In genomic region chr9:8725635-8726034, GRCh38 we compare ENCODE assay signal across 16 cellular contexts.
A peak's percentile ranks its signal among the peaks of the same experiment; 100 is the strongest.
DNase-seq lines count a peak whose midpoint lies in the region; ATAC-seq and TF ChIP-seq lines count a peak whose summit lies in the region.
"Had no signal": no experiment of that assay in that cellular context is flagged by ENCODE, and none has a peak within 500 bp of the region (broad histone marks: within the 10 kb centered on the region; RNA-seq: fewer than 3 reads in every experiment).

No MANE protein-coding gene starts in this region.

- H2BK15ac ChIP-seq in IMR-90 (ENCODE audit: low read depth, low read length) (no peak overlapping the region), neuronal stem cell (ENCODE audit: low read length) (no peak overlapping the region)

- no peak overlapping the region for H3K56ac ChIP-seq in IMR-90 (ENCODE audit: extremely low read depth, insufficient read depth, low read length)

- H2AK5ac ChIP-seq in IMR-90 (ENCODE audit: low read depth, low read length) (no peak overlapping the region), neuronal stem cell (ENCODE audit: low read depth, low read length) (no peak overlapping the region)

- intact Hi-C loops in IMR-90 (cut with micrococcal nuclease): no loop called here

- TF ChIP-seq RAD21 in IMR-90 (IDR thresholded peaks at IDR 0.05; ENCODE audit: low read length): no peak

- H3K4me1 ChIP-seq in IMR-90 (ENCODE audit: control insufficient read depth, insufficient read depth, low read length) (no peaks in the 10 kb centered on the region), neuronal stem cell (ENCODE audit: control insufficient read depth in 2 of 2, insufficient read depth in 1 of 2, low read depth in 1 of 2, low read length in 2 of 2) (peaks cover 0 to 6% of the 10 kb centered on the region in 2 donors), MM.1S (ENCODE audit: low read length) (no peaks in the 10 kb centered on the region)
- H3K4me1 ChIP-seq: BLaER1, Caco-2, HAP-1 had no signal

- H2BK5ac ChIP-seq in IMR-90 (ENCODE audit: low read depth, low read length, poor library complexity, severe bottlenecking) (no peak overlapping the region), neuronal stem cell (ENCODE audit: low read length) (no peak overlapping the region)

- H3K14ac ChIP-seq in IMR-90 (replicated peaks; ENCODE audit: low read depth, low read length) (no peak overlapping the region), neuronal stem cell (ENCODE audit: low read length) (peak overlapping the region; percentile 56)

- TF ChIP-seq CTCF in IMR-90 (conservative IDR thresholded peaks at IDR 0.05; ENCODE audit: low read depth, low read length) (no peak), brain microvascular endothelial cell (IDR thresholded peaks at IDR 0.05; ENCODE audit: low read depth, low read length, missing control alignments) (no peak), omental fat pad (IDR thresholded peaks at IDR 0.05) (no peak), MM.1S (IDR thresholded peaks at IDR 0.05; ENCODE audit: low read length) (no peak)

- H3K36me3 ChIP-seq in IMR-90 (ENCODE audit: control insufficient read depth, insufficient read depth, low read length) (no peaks in the 10 kb centered on the region), neuronal stem cell (replicated peaks in 1 of 2; ENCODE audit: control insufficient read depth in 2 of 2, insufficient read depth in 2 of 2, low read length in 2 of 2) (peaks cover 0 to 4% of the 10 kb centered on the region in 2 donors), brain microvascular endothelial cell (replicated peaks) (no peaks in the 10 kb centered on the region), MM.1S (replicated peaks; ENCODE audit: insufficient read depth, low read length) (no peaks in the 10 kb centered on the region)
- H3K36me3 ChIP-seq: BLaER1, HAP-1 had no signal

- H4K8ac ChIP-seq in IMR-90 (ENCODE audit: low read depth in 2 of 2, low read length in 2 of 2) (no peak overlapping the region), neuronal stem cell (ENCODE audit: low read depth, low read length) (no peak overlapping the region)

- peak; percentile 54; the same call in 1 of the 2 replicates for ATAC-seq in IMR-90 (ENCODE audit: low read depth)
- no peak for ATAC-seq in omental fat pad (ENCODE audit: low FRiP score)

- no peak overlapping the region for H2BK12ac ChIP-seq in neuronal stem cell (ENCODE audit: low read length)

- H3K23ac ChIP-seq in IMR-90 (ENCODE audit: low read depth, low read length) (no peak overlapping the region), neuronal stem cell (ENCODE audit: low read depth, low read length, poor library complexity) (no peak overlapping the region)

- no TSS peak for BruUV-seq in IMR-90 (replicated peaks; lab: Mats Ljungman, UMichigan)

- H3K9me3 ChIP-seq in IMR-90 (ENCODE audit: control insufficient read depth, insufficient read depth, low read length) (peaks cover under 1% of the 10 kb centered on the region; the same call in 1 of the 2 replicates), neuronal stem cell (replicated peaks in 1 of 2; ENCODE audit: control insufficient read depth in 2 of 2, insufficient read depth in 1 of 2, low read depth in 1 of 2, low read length in 2 of 2) (no peaks in the 10 kb centered on the region), MM.1S (replicated peaks; ENCODE audit: insufficient read depth, low read length) (no peaks in the 10 kb centered on the region)
- H3K9me3 ChIP-seq: BLaER1, Caco-2, HAP-1 had no signal

- DNase-seq in IMR-90 (no peak), astrocyte of the hippocampus (ENCODE audit: low read depth, low spot score) (peak; percentile 15), kidney tubule cell (ENCODE audit: low spot score) (peak; percentile 33), neuronal stem cell (ENCODE audit: low spot score) (no peak), brain microvascular endothelial cell (no peak), omental fat pad (ENCODE audit: low spot score) (no peak), MM.1S (no peak), DMS53 treated with DMSO at 0.1 percent for 48 hours (lab: John Stamatoyannopoulos, UW; ENCODE audit: unreplicated experiment) (no peak)
- DNase-seq: 8988T; AML-193; Caco-2; CD8-positive, alpha-beta memory T cell; GF-D8; HFFc6 had no signal

- no CpG with 5 or more reads among the region's 1 CpG for WGBS in IMR-90 (ENCODE audit: extremely low coverage in 2 of 2, insufficient read length in 1 of 2), 2 experiments
- WGBS in neuronal stem cell (ENCODE audit: extremely low coverage in 2 of 2, insufficient read length in 2 of 2, insufficient replicate concordance in 1 of 2), 2 donors: no CpG with 5 or more reads among the region's 1 CpG

- H3K27ac ChIP-seq in IMR-90 (ENCODE audit: insufficient read depth, low read length) (no peak overlapping the region), neuronal stem cell (replicated peaks; ENCODE audit: low read length) (no peak overlapping the region), brain microvascular endothelial cell (no peak overlapping the region), MM.1S (ENCODE audit: low read length) (no peak overlapping the region)
- H3K27ac ChIP-seq: BLaER1 had no signal

- no peak for TF ChIP-seq POLR2A in IMR-90 (IDR thresholded peaks at IDR 0.05; ENCODE audit: low read depth, low read length)

- H3K4me2 ChIP-seq in IMR-90 (ENCODE audit: low read depth, low read length): no peak overlapping the region
- no peak overlapping the region for H3K4me2 ChIP-seq in neuronal stem cell (ENCODE audit: insufficient read depth, low read length, poor library complexity, severe bottlenecking)
- H3K4me2 ChIP-seq in MM.1S (ENCODE audit: low read depth, low read length): no peak overlapping the region
- H3K4me2 ChIP-seq: BLaER1 had no signal

- H4K20me1 ChIP-seq in IMR-90 (ENCODE audit: insufficient read depth, low read length) (no peaks in the 10 kb centered on the region), MM.1S (ENCODE audit: insufficient read depth, low read length) (no peaks in the 10 kb centered on the region)
- H4K20me1 ChIP-seq: BLaER1 had no signal

- H2AFZ ChIP-seq in IMR-90 (replicated peaks; ENCODE audit: low read length, poor library complexity): no peak overlapping the region
- H2AFZ ChIP-seq in neuronal stem cell (ENCODE audit: low read length): no peak overlapping the region
- no peak overlapping the region for H2AFZ ChIP-seq in MM.1S (ENCODE audit: low read length)

- no peak overlapping the region for H2BK20ac ChIP-seq in IMR-90 (ENCODE audit: low read depth, low read length)

- no peaks in the 10 kb centered on the region for H3K27me3 ChIP-seq in IMR-90 (ENCODE audit: control insufficient read depth, insufficient read depth, low read length)
- H3K27me3 ChIP-seq in neuronal stem cell (ENCODE audit: control insufficient read depth in 3 of 3, insufficient read depth in 3 of 3, low read depth in 1 of 3, low read length in 3 of 3): no peaks in the 10 kb centered on the region
- H3K27me3 ChIP-seq in brain microvascular endothelial cell (replicated peaks): no peaks in the 10 kb centered on the region
- H3K27me3 ChIP-seq in MM.1S (replicated peaks; ENCODE audit: insufficient read depth, low read length): no peaks in the 10 kb centered on the region
- H3K27me3 ChIP-seq: BLaER1 had no signal

- H3K9ac ChIP-seq in IMR-90 (ENCODE audit: low read depth, low read length) (no peak overlapping the region), neuronal stem cell (ENCODE audit: low read depth, low read length, poor library complexity) (no peak overlapping the region), MM.1S (ENCODE audit: low read length) (no peak overlapping the region)
- H3K9ac ChIP-seq: BLaER1 had no signal

- H3K9me2 ChIP-seq in MM.1S (replicated peaks; ENCODE audit: insufficient read depth, low read length): no peaks in the 10 kb centered on the region; the same call in 1 of the 2 replicates

- no peaks in the 10 kb centered on the region for H3K9me1 ChIP-seq in IMR-90 (ENCODE audit: insufficient read depth, low read length)

- no peak overlapping the region for H3K4ac ChIP-seq in IMR-90 (ENCODE audit: low read depth, low read length)
- H3K4ac ChIP-seq in neuronal stem cell (ENCODE audit: low read length): no peak overlapping the region

- H3K4me3 ChIP-seq in IMR-90 (ENCODE audit: insufficient read depth, low read depth, low read length) (no peak overlapping the region), neuronal stem cell (ENCODE audit: low read length in 2 of 2) (no peak overlapping the region), brain microvascular endothelial cell (ENCODE audit: low read depth, low read length) (no peak overlapping the region), MM.1S (ENCODE audit: low read length) (no peak overlapping the region)
- H3K4me3 ChIP-seq: BLaER1, HAP-1 had no signal

- H3K18ac ChIP-seq in IMR-90 (ENCODE audit: low read depth, low read length): no peak overlapping the region
- no peak overlapping the region for H3K18ac ChIP-seq in neuronal stem cell (ENCODE audit: low read length)

- no peaks in the 10 kb centered on the region for H3F3A ChIP-seq in MM.1S (ENCODE audit: insufficient read depth, low read length)

- no peaks in the 10 kb centered on the region for H3K79me2 ChIP-seq in MM.1S (ENCODE audit: low read length)

- H2BK120ac ChIP-seq in IMR-90 (ENCODE audit: low read depth, low read length): no peak overlapping the region
- no peak overlapping the region for H2BK120ac ChIP-seq in neuronal stem cell (ENCODE audit: low read depth, low read length)

- in situ Hi-C loops in IMR-90 (cut with MboI; ENCODE audit: low sequenced_read_pairs) (no loop called here), brain microvascular endothelial cell (cut with HindIII; ENCODE audit: low pct_ligation_motif_present, low sequenced_read_pairs) (no loop called here)

- H4K91ac ChIP-seq in IMR-90 (ENCODE audit: insufficient read depth, low read depth, low read length): no peak overlapping the region
- no peak overlapping the region for H4K91ac ChIP-seq in neuronal stem cell (ENCODE audit: low read depth, low read length, poor library complexity)

- no peak overlapping the region for H2AK9ac ChIP-seq in IMR-90 (replicated peaks; ENCODE audit: low read depth, low read length, poor library complexity)

- POLR2A ChIA-PET in IMR-90 (lab: Charles Lee; ENCODE audit: unreplicated experiment): no interaction called here

- no peak overlapping the region for H4K5ac ChIP-seq in IMR-90 (ENCODE audit: low read depth, low read length)

- dilution Hi-C loops in IMR-90 (cut with HindIII; ENCODE audit: low sequenced_read_pairs, unreplicated experiment): no loop called here

- no peaks in the 10 kb centered on the region for H3K79me1 ChIP-seq in IMR-90 (ENCODE audit: low read depth in 1 of 2, low read length in 2 of 2)
- H3K79me1 ChIP-seq in neuronal stem cell (ENCODE audit: low read depth, low read length): no peaks in the 10 kb centered on the region

- CTCF ChIA-PET in IMR-90 (lab: Yijun Ruan, JAX): interaction anchor here (0.7 kb wide), 1 partner anchor 1217 kb away, joined by 3 read pairs; no protein-coding TSS in a partner anchor

TF ChIP-seq in IMR-90, 13 proteins besides CTCF, POLR2A, EP300 and RAD21:
- no peak for TF ChIP-seq SMC3 (IDR thresholded peaks at IDR 0.05; ENCODE audit: low read depth, low read length)
- no peak for TF ChIP-seq FOS (IDR thresholded peaks at IDR 0.05; ENCODE audit: low read depth, low read length)

Comparison
In these comparisons a context has a peak if more than half of its experiments do, and no peak if none do; other contexts are left out.
1. DNase-seq: peak in astrocyte of the hippocampus (single experiment) and kidney tubule cell (single experiment); none in IMR-90 (single experiment), neuronal stem cell (single experiment), brain microvascular endothelial cell (single experiment), omental fat pad (single experiment), MM.1S (single experiment) and DMS53 treated with DMSO at 0.1 percent for 48 hours (single experiment).